Comparison of ENCODE assay signal across 1 cellular context in genomic region chr9:89660286-89660685, GRCh38.
TF ChIP-seq lines count a peak whose summit lies in the region.

No MANE protein-coding gene starts in this region.

TF ChIP-seq in H1, 55 proteins besides CTCF, POLR2A, EP300 and RAD21:
- no peak for TF ChIP-seq SIN3A (conservative IDR thresholded peaks at IDR 0.05 in 1 of 2, IDR thresholded peaks at IDR 0.05 in 1 of 2; ENCODE audit: low read depth in 1 of 2, low read length in 2 of 2)
- TF ChIP-seq HDAC6 (IDR thresholded peaks at IDR 0.05; ENCODE audit: low read depth, low read length) = no peak
- TF ChIP-seq FOSL1 (IDR thresholded peaks at IDR 0.05; ENCODE audit: insufficient read depth, low read depth, low read length) = no peak
- no peak for TF ChIP-seq CBX8 (IDR thresholded peaks at IDR 0.05; ENCODE audit: borderline replicate concordance, low read depth, low read length)
- no peak for TF ChIP-seq NANOG (IDR thresholded peaks at IDR 0.05; ENCODE audit: insufficient read depth, low read depth, low read length, poor library complexity, severe bottlenecking)
- TF ChIP-seq CBX5 (IDR thresholded peaks at IDR 0.05; ENCODE audit: low read depth, low read length) = no peak
- TF ChIP-seq NRF1 (IDR thresholded peaks at IDR 0.05; ENCODE audit: low read depth, low read length) = no peak
- TF ChIP-seq SIRT6 (IDR thresholded peaks at IDR 0.05; ENCODE audit: low read length) = no peak
- no peak for TF ChIP-seq EGR1 (IDR thresholded peaks at IDR 0.05; ENCODE audit: borderline replicate concordance, low read depth, low read length)
- TF ChIP-seq EZH2 (IDR thresholded peaks at IDR 0.05; ENCODE audit: low read depth, low read length, severe bottlenecking) = no peak
- no peak for TF ChIP-seq PHF8 (conservative IDR thresholded peaks at IDR 0.05; ENCODE audit: low read depth, low read length)
- no peak for TF ChIP-seq KDM4A (IDR thresholded peaks at IDR 0.05; ENCODE audit: low read depth, low read length, severe bottlenecking)
- no peak for TF ChIP-seq POU5F1 (IDR thresholded peaks at IDR 0.05; ENCODE audit: low read depth, low read length)
- TF ChIP-seq KDM5A (IDR thresholded peaks at IDR 0.05; ENCODE audit: low read length) = no peak
